Comparison of ENCODE assay signal across 1 cellular context in genomic region chr12:9564418-9564817, GRCh38. TPM values are rescaled to one million over a fixed set of nuclear protein-coding genes. Genes with fewer than 3 reads are reported as not detected.
"Had no signal": no experiment of that assay in that cellular context is flagged by ENCODE, and none has a peak within 500 bp of the region (broad histone marks: within the 10 kb centered on the region; RNA-seq: fewer than 3 reads in every experiment).

No MANE protein-coding gene starts in this region.

RNA-seq across cellular contexts. Expression of gene KLRB1, which starts 43.3 kb away (rescaled TPM):
- polyA plus RNA-seq: K562 had no signal
